In genomic region chr19:23407597-23407996, GRCh38 we compare ENCODE assay signal across 24 cellular contexts.
"Had no signal": no experiment of that assay in that cellular context is flagged by ENCODE, and none has a peak within 500 bp of the region (broad histone marks: within the 10 kb centered on the region; RNA-seq: fewer than 3 reads in every experiment).

No MANE protein-coding gene starts in this region.

- H3K27ac ChIP-seq: brain microvascular endothelial cell, epithelial cell of prostate, WERI-Rb-1 had no signal

- DNase-seq: activated B cell treated with CpG ODN at 0.5 μM for 24 hours; activated CD4-positive, alpha-beta T cell treated with anti-CD3 and anti-CD28 coated beads for 48 hours; activated CD4-positive, alpha-beta T cell treated with anti-CD3 and anti-CD28 coated beads, Interleukin-2, amount 50 U/mL, for 1 hour; activated CD4-positive, alpha-beta T cell treated with anti-CD3 and anti-CD28 coated beads, Interleukin-2, amount 50 U/mL, for 48 hours; activated CD8-positive, alpha-beta memory T cell treated with anti-CD3 and anti-CD28 coated beads for 24 hours; activated CD8-positive, alpha-beta T cell treated with anti-CD3 and anti-CD28 coated beads for 36 hours; activated effector memory CD4-positive, alpha-beta T cell treated with Interleukin-2 at 50 U/mL for 16 hours; activated gamma-delta T cell treated with Interleukin-2 at 50 U/mL for 16 hours; activated naive CD4-positive, alpha-beta T cell treated with anti-CD3 and anti-CD28 coated beads, Interleukin-2, amount 50 U/mL, for 16 hours; activated naive CD4-positive, alpha-beta T cell treated with Interleukin-2 at 50 U/mL for 16 hours; activated T-cell treated with anti-CD3 and anti-CD28 coated beads, Interleukin-2, amount 50 U/mL, for 4 hours; amniotic stem cell; anterior cingulate cortex; brain microvascular endothelial cell; effector CD8-positive, alpha-beta T cell; foreskin fibroblast; head of caudate nucleus; T-helper 1 cell; T-helper 17 cell; T1000; WERI-Rb-1 had no signal

- ATAC-seq: activated CD4-positive, CD25-positive, alpha-beta regulatory T cell treated with anti-CD3 and anti-CD28 coated beads, Interleukin-2, amount 50 U/mL, for 24 hours; activated CD8-positive, alpha-beta T cell treated with anti-CD3 and anti-CD28 coated beads for 36 hours; activated T-cell treated with anti-CD3 and anti-CD28 coated beads, Interleukin-2, amount 50 U/mL, for 4 hours; activated T-helper 17 cell treated with anti-CD3 and anti-CD28 coated beads, Interleukin-2, amount 50 U/mL, for 72 hours; T-helper 17 cell had no signal

- H3K27me3 ChIP-seq: brain microvascular endothelial cell had no signal

- H3K36me3 ChIP-seq: brain microvascular endothelial cell had no signal
